Comparison of ENCODE assay signal across 13 cellular contexts in the genomic region with DNA sequence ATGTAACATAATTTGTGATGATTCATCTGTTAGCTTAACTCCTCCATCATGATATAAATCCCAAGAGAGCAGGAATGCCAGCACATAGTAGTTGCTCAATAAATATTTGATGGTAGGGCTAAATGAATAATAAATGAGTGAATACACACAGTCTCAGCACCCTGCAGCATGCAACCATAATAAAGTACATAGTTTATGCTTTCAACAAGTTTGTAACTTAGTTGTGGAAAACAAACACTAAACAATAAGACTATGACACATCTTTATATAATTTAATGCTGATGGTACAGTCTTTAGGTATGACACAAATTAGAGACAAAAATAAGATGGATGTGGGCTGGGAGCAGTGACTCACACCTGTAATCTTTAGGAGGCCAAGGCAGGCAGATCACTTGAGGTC. TPM values are rescaled to one million over a fixed set of nuclear protein-coding genes. Genes with fewer than 3 reads are reported as not detected.
A peak's percentile ranks its signal among the peaks of the same experiment; 100 is the strongest.
DNase-seq lines count a peak whose midpoint lies in the region; TF ChIP-seq lines count a peak whose summit lies in the region.
"Had no signal": no experiment of that assay in that cellular context is flagged by ENCODE, and none has a peak within 500 bp of the region (broad histone marks: within the 10 kb centered on the region; RNA-seq: fewer than 3 reads in every experiment).

No MANE protein-coding gene starts in this region.

- intact Hi-C loops in vagina (cut with DNase I): no loop called here

- no peaks in the 10 kb centered on the region for H3K9me3 ChIP-seq in HEK293 (ENCODE audit: control insufficient read depth, insufficient read depth, low read depth, low read length)
- H3K9me3 ChIP-seq in vagina: no peaks in the 10 kb centered on the region
- H3K9me3 ChIP-seq: esophagus muscularis mucosa had no signal

- H3K4me3 ChIP-seq in HEK293 (ENCODE audit: low read depth, low read length) (no peak overlapping the region), vagina (no peak overlapping the region)
- H3K4me3 ChIP-seq: cardiac muscle cell, esophagus muscularis mucosa had no signal

- H3K27ac Mint-ChIP-seq in activated naive CD8-positive, alpha-beta T cell treated with anti-CD3 and anti-CD28 coated beads for 36 hours: peak overlapping the region; percentile 77

- TF ChIP-seq POLR2A in vagina (IDR thresholded peaks at IDR 0.05): no peak

- H3K27me3 Mint-ChIP-seq in activated naive CD8-positive, alpha-beta T cell treated with anti-CD3 and anti-CD28 coated beads for 36 hours: no peaks in the 10 kb centered on the region

- no peaks in the 10 kb centered on the region for H3K27me3 ChIP-seq in vagina
- H3K27me3 ChIP-seq: cardiac muscle cell, esophagus muscularis mucosa had no signal

- H3K4me1 ChIP-seq in HEK293 (ENCODE audit: control insufficient read depth, insufficient read depth, low read length) (no peaks in the 10 kb centered on the region), vagina (peaks cover 29% of the 10 kb centered on the region)

- H3K27ac ChIP-seq in HEK293 (ENCODE audit: extremely low read depth, low read depth, low read length): no peak overlapping the region
- no peak overlapping the region for H3K27ac ChIP-seq in vagina
- H3K27ac ChIP-seq: cardiac muscle cell, esophagus muscularis mucosa had no signal

- H3K4me3 Mint-ChIP-seq in activated naive CD8-positive, alpha-beta T cell treated with anti-CD3 and anti-CD28 coated beads for 36 hours: no peak overlapping the region

- DNase-seq in Caki2 (ENCODE audit: low read depth) (peak; percentile 6), glomerular visceral epithelial cell (ENCODE audit: extremely low spot score) (peak; percentile 4), vagina (ENCODE audit: extremely low spot score in 2 of 2) (no peak), OCI-M1 (lab: John Stamatoyannopoulos, UW) (no peak)
- no peak for DNase-seq in activated naive CD8-positive, alpha-beta T cell treated with anti-CD3 and anti-CD28 coated beads for 36 hours
- no peak for DNase-seq in activated CD8-positive, alpha-beta memory T cell treated with anti-CD3 and anti-CD28 coated beads, Interleukin-2, amount 50 U/mL, for 48 hours
- DNase-seq: DMS 273 treated with DMSO at 0.1 percent for 48 hours; NCI-H2029; stimulated activated CD4-positive, alpha-beta T cell treated with anti-CD3 and anti-CD28 coated beads, Interleukin-4, amount 100 ng/mL, for 4 hours had no signal

- in situ Hi-C loops in Caki2 (cut with HindIII; ENCODE audit: low pct_unique_long_range_greater_than_20kb, low sequenced_read_pairs): no loop called here

- H3K9me3 Mint-ChIP-seq in activated naive CD8-positive, alpha-beta T cell treated with anti-CD3 and anti-CD28 coated beads for 36 hours: no peaks in the 10 kb centered on the region

- no peak for TF ChIP-seq CTCF in HEK293 (tag by site-specific recombination; IDR thresholded peaks at IDR 0.05)
- no peak for TF ChIP-seq CTCF in vagina (IDR thresholded peaks at IDR 0.05)

- H3K4me1 Mint-ChIP-seq in activated naive CD8-positive, alpha-beta T cell treated with anti-CD3 and anti-CD28 coated beads for 36 hours: peaks cover 56% of the 10 kb centered on the region

- POLR2A ChIA-PET in HEK293 (lab: Yijun Ruan, JAX): no interaction called here

- CTCF ChIA-PET in HEK293 (lab: Yijun Ruan, JAX): interaction anchor here (0.9 to 6.2 kb wide), 4 partner anchors 13 to 337 kb away, joined by 3 to 98 read pairs (median 47); no protein-coding TSS in a partner anchor

- H3K36me3 Mint-ChIP-seq in activated naive CD8-positive, alpha-beta T cell treated with anti-CD3 and anti-CD28 coated beads for 36 hours: peaks cover 19% of the 10 kb centered on the region

- H3K36me3 ChIP-seq in HEK293 (ENCODE audit: control insufficient read depth in 2 of 2, insufficient read depth in 1 of 2, low read length in 2 of 2): peaks cover 0 to 4% of the 10 kb centered on the region in 2 experiments; a peak in 1 of 3 replicates
- H3K36me3 ChIP-seq in vagina: peaks cover 0 to 9% of the 10 kb centered on the region in 2 donors
- H3K36me3 ChIP-seq: cardiac muscle cell had no signal

TF ChIP-seq in HEK293, 187 proteins besides CTCF, POLR2A, EP300 and RAD21:
- TF ChIP-seq ZNF302 (tag by site-specific recombination; IDR thresholded peaks at IDR 0.05; ENCODE audit: low read depth) (no peak), ZNF664 (tag by site-specific recombination; IDR thresholded peaks at IDR 0.05) (peak; percentile 79)
TF ChIP-seq in HEK293: peak in this region for 1.

RNA-seq across cellular contexts. Expression of a gene that starts 3.8 kb away (rescaled TPM):
- 2.0 and 6.1 TPM in 2 replicates for total RNA-seq in Caki2 (2014; rRNA removed; shearing (Covaris generic); ENCODE audit: low replicate concordance)
- 10 to 100 TPM; 18.6 to 19.8 TPM for total RNA-seq in activated naive CD8-positive, alpha-beta T cell treated with anti-CD3 and anti-CD28 coated beads for 36 hours
- 3.4 TPM for total RNA-seq in vagina

RNA-seq across cellular contexts. Expression of a gene that starts 29.3 kb away (rescaled TPM):
- 0.17 TPM in 1 of 2 replicates, not detected in the other for total RNA-seq in Caki2 (2014; rRNA removed; shearing (Covaris generic); ENCODE audit: low replicate concordance)
- total RNA-seq in activated naive CD8-positive, alpha-beta T cell treated with anti-CD3 and anti-CD28 coated beads for 36 hours: not detected
- not detected for total RNA-seq in vagina
- total RNA-seq: subcutaneous adipose tissue had no signal

Comparison
In these comparisons a context has a peak if more than half of its experiments do, and no peak if none do; other contexts are left out.
1. DNase-seq: peak in Caki2 (single experiment) and glomerular visceral epithelial cell (single experiment); none in activated naive CD8-positive, alpha-beta T cell treated with anti-CD3 and anti-CD28 coated beads for 36 hours (single experiment), activated CD8-positive, alpha-beta memory T cell treated with anti-CD3 and anti-CD28 coated beads, Interleukin-2, amount 50 U/mL, for 48 hours (single experiment), vagina (0 of 2) and OCI-M1 (single experiment).